In the genomic region with DNA sequence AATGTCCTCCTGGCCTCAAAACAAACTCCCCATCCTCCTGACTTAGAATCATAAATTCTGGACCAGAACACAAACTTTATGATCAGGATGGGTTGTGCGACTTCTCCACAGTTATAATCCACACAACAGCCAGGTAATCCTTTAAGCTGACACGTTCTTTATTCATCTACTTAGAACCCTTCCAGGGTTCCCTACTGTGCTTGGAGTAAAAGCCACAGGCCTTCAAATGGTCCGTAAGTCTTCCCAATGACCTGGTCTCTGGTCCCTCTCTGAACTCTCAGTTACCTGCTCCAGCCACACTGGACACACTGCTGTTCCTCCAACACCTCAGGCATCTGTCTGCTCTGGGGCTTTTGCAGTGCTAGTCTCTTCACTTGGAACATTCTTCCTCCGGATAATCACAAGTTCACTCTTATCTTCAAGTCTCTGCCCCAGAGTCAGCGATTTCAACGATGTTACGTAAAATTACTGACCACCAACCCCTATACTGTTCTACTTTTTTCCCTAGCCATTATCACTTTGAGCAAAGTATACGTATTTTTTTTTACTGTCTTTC, we compare ENCODE assay signal across 2 cellular contexts.
A peak's percentile ranks its signal among the peaks of the same experiment; 100 is the strongest.
TF ChIP-seq lines count a peak whose summit lies in the region.

No MANE protein-coding gene starts in this region.

TF ChIP-seq in HEK293, 187 proteins besides CTCF, POLR2A, EP300 and RAD21:
- no peak for TF ChIP-seq MYNN (tag by site-specific recombination; IDR thresholded peaks at IDR 0.05; ENCODE audit: borderline replicate concordance)
- peak; percentile 90; the same call in 1 of the 2 replicates for TF ChIP-seq ZNF549 (tag by site-specific recombination; IDR thresholded peaks at IDR 0.05)

TF ChIP-seq in endothelial cell of umbilical vein, 7 proteins besides CTCF, POLR2A, EP300 and RAD21:
- peak; percentile 5 for TF ChIP-seq EZH2 (IDR thresholded peaks at IDR 0.05; ENCODE audit: borderline replicate concordance, low read depth, low read length, severe bottlenecking)
- no peak for TF ChIP-seq POLR2AphosphoS5 (IDR thresholded peaks at IDR 0.05; ENCODE audit: insufficient read depth, low read depth, low read length)
